Comparison of ENCODE assay signal across 9 cellular contexts in the genomic region with DNA sequence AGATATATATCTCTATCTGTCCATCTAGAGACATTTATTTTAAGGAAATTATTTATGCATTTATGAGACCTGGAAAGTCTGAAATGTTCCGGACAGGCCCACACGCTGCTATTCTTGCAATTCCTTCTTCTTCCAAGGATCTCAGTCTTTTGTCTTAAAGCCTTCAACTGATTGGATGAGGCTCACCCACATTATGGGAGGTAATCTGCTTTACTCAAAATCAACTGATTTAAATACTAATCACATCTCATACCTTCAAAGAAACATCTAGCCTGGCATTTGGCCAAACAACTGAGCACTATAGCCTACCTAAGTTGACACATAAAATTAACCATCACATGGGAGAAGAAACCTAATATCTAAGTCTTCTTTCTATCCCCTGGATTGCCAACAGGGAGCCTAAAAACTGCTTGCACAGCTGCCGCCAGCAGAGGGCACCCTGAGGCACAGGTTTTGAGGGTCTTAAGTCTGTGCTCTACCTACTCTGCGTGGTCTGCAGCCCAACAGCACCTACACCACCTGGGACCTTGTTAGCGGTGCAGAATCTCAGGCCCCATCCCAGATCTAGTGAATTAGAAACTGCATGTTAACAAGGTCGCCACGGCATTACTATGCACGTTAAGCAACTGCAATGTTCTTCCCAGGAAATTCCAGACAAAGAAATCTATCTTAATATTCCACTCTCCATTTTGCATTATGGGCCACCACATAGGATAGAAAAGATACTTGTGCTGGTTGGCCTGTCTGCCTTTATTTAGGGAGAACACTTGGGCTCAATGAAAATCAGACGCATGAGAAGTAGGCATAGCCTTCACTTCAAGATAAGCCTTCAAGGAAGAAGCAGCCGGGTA.
DNase-seq lines count a peak whose midpoint lies in the region; ATAC-seq, FAIRE-seq and TF ChIP-seq lines count a peak whose summit lies in the region.
"Had no signal": no experiment of that assay in that cellular context is flagged by ENCODE, and none has a peak within 500 bp of the region (broad histone marks: within the 10 kb centered on the region; RNA-seq: fewer than 3 reads in every experiment).

No MANE protein-coding gene starts in this region.

- H4K20me1 ChIP-seq in HepG2 (ENCODE audit: insufficient read depth, low read length) = no peaks in the 10 kb centered on the region

- WGBS in HepG2 (ENCODE audit: low lambda C conversion rate) = 16% methylated on average over 10 of the region's 10 CpGs

- no peak for TF ChIP-seq POLR2A in HepG2 (IDR thresholded peaks at IDR 0.05; ENCODE audit: insufficient read depth in 1 of 2, low read depth in 2 of 2, low read length in 2 of 2)

- no peaks in the 10 kb centered on the region for H3K9me3 ChIP-seq in adipocyte (ENCODE audit: control insufficient read depth, low read length)
- peaks cover 10% of the 10 kb centered on the region for H3K9me3 ChIP-seq in HepG2 (ENCODE audit: low read length)

- TF ChIP-seq EP300 in HepG2 (IDR thresholded peaks at IDR 0.05; ENCODE audit: low read depth in 2 of 2, low read length in 2 of 2) (no peak), HepG2 (CRISPR knock-in tag; IDR thresholded peaks at IDR 0.05; ENCODE audit: borderline replicate concordance) (no peak)

- peak; percentile 76 for FAIRE-seq in HepG2 (lab: Jason Lieb, UNC)
- FAIRE-seq: colon had no signal

- H3K9ac ChIP-seq in adipocyte (ENCODE audit: low read length) = no peak overlapping the region
- H3K9ac ChIP-seq in HepG2 (ENCODE audit: insufficient read depth, low read depth, low read length) = no peak overlapping the region

- intact Hi-C loops in HepG2 (cut with micrococcal nuclease; ENCODE audit: unreplicated experiment) = loop anchor here (1.0 to 5.0 kb wide), 7 partner anchors 71 to 1198 kb away; no protein-coding TSS in a partner anchor

- H3K4me3 ChIP-seq in adipocyte (ENCODE audit: low read length) (peak overlapping the region; percentile 5), HepG2 (replicated peaks in 1 of 3; ENCODE audit: insufficient read depth in 1 of 3, low read depth in 2 of 3, low read length in 3 of 3) (no peak overlapping the region)

- no peak overlapping the region for H3K27ac ChIP-seq in HepG2 (ENCODE audit: extremely low read length, insufficient read depth, low read length)

- peak; percentile 2 for DNase-seq in stimulated activated CD4-positive, alpha-beta T cell treated with anti-CD3 and anti-CD28 coated beads, Interleukin-1b, Interleukin-23, amount 100 ng/mL, for 48 hours
- no peak for DNase-seq in stimulated activated CD4-positive, alpha-beta T cell treated with anti-CD3 and anti-CD28 coated beads, Interleukin-4, amount 100 ng/mL, for 1 hour
- peak; percentile 61 for DNase-seq in NAMALWA (ENCODE audit: low spot score)
- peak; percentile 67 for DNase-seq in adipocyte (ENCODE audit: low read depth)
- peak; percentile 78 for DNase-seq in HepG2 (ENCODE audit: low spot score)
- no peak for DNase-seq in effector CD8-positive, alpha-beta T cell (lab: John Stamatoyannopoulos, UW)
- DNase-seq in cerebellum (ENCODE audit: low spot score) = no peak

- H3K4me2 ChIP-seq in HepG2 (ENCODE audit: low read depth, low read length) = no peak overlapping the region

- no peaks in the 10 kb centered on the region for H3K27me3 ChIP-seq in adipocyte (replicated peaks; ENCODE audit: control insufficient read depth, insufficient read depth, low read length)
- no peaks in the 10 kb centered on the region for H3K27me3 ChIP-seq in HepG2 (ENCODE audit: control insufficient read depth in 1 of 2, insufficient read depth in 2 of 2, low read length in 2 of 2)

- ATAC-seq in HepG2 = peak; percentile 99
- ATAC-seq in GM21619 (IDR thresholded peaks at IDR 0.05; ENCODE audit: unreplicated experiment) = no peak

- no peak overlapping the region for H2AFZ ChIP-seq in HepG2 (ENCODE audit: low read length)

- in situ Hi-C loops in HepG2 (cut with HindIII; ENCODE audit: extremely low pct_ligation_motif_present, low pct_unique_long_range_greater_than_20kb) = loop anchor here (10.0 kb wide), 1 partner anchor 1199 kb away; no protein-coding TSS in a partner anchor

- H3K4me1 ChIP-seq in adipocyte (ENCODE audit: control insufficient read depth, insufficient read depth, low read length) = no peaks in the 10 kb centered on the region
- no peaks in the 10 kb centered on the region for H3K4me1 ChIP-seq in HepG2 (ENCODE audit: insufficient read depth, low read length)

- H3K36me3 ChIP-seq in adipocyte (ENCODE audit: control insufficient read depth, insufficient read depth, low read length, severe bottlenecking) = no peaks in the 10 kb centered on the region
- H3K36me3 ChIP-seq in HepG2 (replicated peaks in 1 of 2; ENCODE audit: control insufficient read depth in 1 of 2, insufficient read depth in 2 of 2, low read length in 2 of 2) = no peaks in the 10 kb centered on the region

- peak; percentile 98 for TF ChIP-seq CTCF in HepG2 (CRISPR knock-in tag; IDR thresholded peaks at IDR 0.05)

- peak; percentile 96 for TF ChIP-seq RAD21 in HepG2 (CRISPR knock-in tag; IDR thresholded peaks at IDR 0.05)

- POLR2A ChIA-PET in HepG2 (lab: Yijun Ruan, JAX) = interaction anchor here (1.4 kb wide), 1 partner anchor 12 kb away, joined by 3 read pairs; no protein-coding TSS in a partner anchor

- H3K79me2 ChIP-seq in HepG2 (ENCODE audit: insufficient read depth, low read length) = no peaks in the 10 kb centered on the region

- no TSS peak for BruUV-seq in HepG2 (replicated peaks; lab: Mats Ljungman, UMichigan)

- CTCF ChIA-PET in HepG2 (lab: Yijun Ruan, JAX; ENCODE audit: low intra/inter-chr PET ratio, low total read pairs) = interaction anchor here (0.9 to 3.7 kb wide), 9 partner anchors 51 to 1198 kb away, joined by 3 to 48 read pairs (median 3); no protein-coding TSS in a partner anchor

TF ChIP-seq in HepG2, 621 proteins besides CTCF, POLR2A, EP300 and RAD21 (continues in another document):
- TF ChIP-seq SMC3 (IDR thresholded peaks at IDR 0.05; ENCODE audit: low read length) (peak; percentile 99), MAZ (IDR thresholded peaks at IDR 0.05; ENCODE audit: borderline replicate concordance, low read depth, low read length) (no peak), MAZ (CRISPR knock-in tag; IDR thresholded peaks at IDR 0.05; ENCODE audit: low read depth) (peak; percentile 65; the same call in 1 of the 2 replicates), CEBPG (CRISPR knock-in tag; IDR thresholded peaks at IDR 0.05) (peak; percentile 12; the same call in 1 of the 2 replicates), FOXK1 (CRISPR knock-in tag; IDR thresholded peaks at IDR 0.05; ENCODE audit: borderline replicate concordance, low read depth) (peak; percentile 57; the same call in 1 of the 2 replicates), ZNF12 (CRISPR knock-in tag; IDR thresholded peaks at IDR 0.05) (peak; percentile 43; the same call in 1 of the 2 replicates), ATRX (CRISPR knock-in tag; IDR thresholded peaks at IDR 0.05; ENCODE audit: borderline replicate concordance) (no peak), ZNF782 (CRISPR knock-in tag; IDR thresholded peaks at IDR 0.05; ENCODE audit: borderline replicate concordance) (peak; percentile 80; the same call in 1 of the 2 replicates), HMG20B (CRISPR knock-in tag; conservative IDR thresholded peaks at IDR 0.05) (no peak), ZNF160 (CRISPR knock-in tag; IDR thresholded peaks at IDR 0.05) (no peak), TBX2 (CRISPR knock-in tag; IDR thresholded peaks at IDR 0.05; ENCODE audit: borderline replicate concordance) (no peak), ZNF792 (CRISPR knock-in tag; IDR thresholded peaks at IDR 0.05) (no peak)
- TF ChIP-seq, protein P1, sequence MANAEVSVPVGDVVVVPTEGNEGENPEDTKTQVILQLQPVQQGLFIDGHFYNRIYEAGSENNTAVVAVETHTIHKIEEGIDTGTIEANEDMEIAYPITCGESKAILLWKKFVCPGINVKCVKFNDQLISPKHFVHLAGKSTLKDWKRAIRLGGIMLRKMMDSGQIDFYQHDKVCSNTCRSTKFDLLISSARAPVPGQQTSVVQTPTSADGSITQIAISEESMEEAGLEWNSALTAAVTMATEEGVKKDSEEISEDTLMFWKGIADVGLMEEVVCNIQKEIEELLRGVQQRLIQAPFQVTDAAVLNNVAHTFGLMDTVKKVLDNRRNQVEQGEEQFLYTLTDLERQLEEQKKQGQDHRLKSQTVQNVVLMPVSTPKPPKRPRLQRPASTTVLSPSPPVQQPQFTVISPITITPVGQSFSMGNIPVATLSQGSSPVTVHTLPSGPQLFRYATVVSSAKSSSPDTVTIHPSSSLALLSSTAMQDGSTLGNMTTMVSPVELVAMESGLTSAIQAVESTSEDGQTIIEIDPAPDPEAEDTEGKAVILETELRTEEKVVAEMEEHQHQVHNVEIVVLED (CRISPR knock-in tag; IDR thresholded peaks at IDR 0.05; ENCODE audit: borderline replicate concordance) = no peak
- TF ChIP-seq, protein P2, sequence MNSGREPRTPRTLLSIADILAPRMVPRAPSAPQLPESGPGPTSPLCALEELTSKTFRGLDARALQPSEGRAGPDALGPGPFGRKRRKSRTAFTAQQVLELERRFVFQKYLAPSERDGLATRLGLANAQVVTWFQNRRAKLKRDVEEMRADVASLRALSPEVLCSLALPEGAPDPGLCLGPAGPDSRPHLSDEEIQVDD (CRISPR knock-in tag; IDR thresholded peaks at IDR 0.05; ENCODE audit: borderline replicate concordance) = no peak
- TF ChIP-seq, protein P3, sequence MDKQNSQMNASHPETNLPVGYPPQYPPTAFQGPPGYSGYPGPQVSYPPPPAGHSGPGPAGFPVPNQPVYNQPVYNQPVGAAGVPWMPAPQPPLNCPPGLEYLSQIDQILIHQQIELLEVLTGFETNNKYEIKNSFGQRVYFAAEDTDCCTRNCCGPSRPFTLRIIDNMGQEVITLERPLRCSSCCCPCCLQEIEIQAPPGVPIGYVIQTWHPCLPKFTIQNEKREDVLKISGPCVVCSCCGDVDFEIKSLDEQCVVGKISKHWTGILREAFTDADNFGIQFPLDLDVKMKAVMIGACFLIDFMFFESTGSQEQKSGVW (CRISPR knock-in tag; IDR thresholded peaks at IDR 0.05; ENCODE audit: borderline replicate concordance) = no peak
- TF ChIP-seq, protein P4, sequence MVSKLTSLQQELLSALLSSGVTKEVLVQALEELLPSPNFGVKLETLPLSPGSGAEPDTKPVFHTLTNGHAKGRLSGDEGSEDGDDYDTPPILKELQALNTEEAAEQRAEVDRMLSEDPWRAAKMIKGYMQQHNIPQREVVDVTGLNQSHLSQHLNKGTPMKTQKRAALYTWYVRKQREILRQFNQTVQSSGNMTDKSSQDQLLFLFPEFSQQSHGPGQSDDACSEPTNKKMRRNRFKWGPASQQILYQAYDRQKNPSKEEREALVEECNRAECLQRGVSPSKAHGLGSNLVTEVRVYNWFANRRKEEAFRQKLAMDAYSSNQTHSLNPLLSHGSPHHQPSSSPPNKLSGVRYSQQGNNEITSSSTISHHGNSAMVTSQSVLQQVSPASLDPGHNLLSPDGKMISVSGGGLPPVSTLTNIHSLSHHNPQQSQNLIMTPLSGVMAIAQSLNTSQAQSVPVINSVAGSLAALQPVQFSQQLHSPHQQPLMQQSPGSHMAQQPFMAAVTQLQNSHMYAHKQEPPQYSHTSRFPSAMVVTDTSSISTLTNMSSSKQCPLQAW (CRISPR knock-in tag; IDR thresholded peaks at IDR 0.05) = no peak

Comparison
In these comparisons a context has a peak if more than half of its experiments do, and no peak if none do; other contexts are left out.
1. DNase-seq: peak in stimulated activated CD4-positive, alpha-beta T cell treated with anti-CD3 and anti-CD28 coated beads, Interleukin-1b, Interleukin-23, amount 100 ng/mL, for 48 hours (single experiment), NAMALWA (single experiment), adipocyte (single experiment) and HepG2 (single experiment); none in stimulated activated CD4-positive, alpha-beta T cell treated with anti-CD3 and anti-CD28 coated beads, Interleukin-4, amount 100 ng/mL, for 1 hour (single experiment), effector CD8-positive, alpha-beta T cell (single experiment) and cerebellum (single experiment).